16 cellular contexts compared by ENCODE assay signal in the genomic region with DNA sequence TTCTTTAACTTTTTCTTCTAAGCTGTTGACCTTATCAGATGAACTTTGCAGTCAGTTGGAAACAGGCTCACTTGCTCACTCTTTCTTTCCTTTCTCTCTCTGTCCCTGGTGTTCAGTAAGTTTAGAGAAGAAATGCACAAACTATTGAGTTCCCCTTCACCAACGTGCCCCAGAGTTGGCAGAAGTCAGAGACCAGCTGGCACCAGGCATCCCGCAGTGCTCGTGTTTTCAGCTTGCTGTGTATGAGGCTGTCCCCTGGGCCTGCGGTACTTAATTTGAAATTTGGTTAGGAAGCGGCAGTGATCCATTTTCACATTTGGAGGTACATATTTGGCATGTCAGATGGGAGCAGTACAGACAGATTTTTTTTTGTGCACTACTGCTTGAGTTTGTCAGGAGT.
A peak's percentile ranks its signal among the peaks of the same experiment; 100 is the strongest.
DNase-seq lines count a peak whose midpoint lies in the region; ATAC-seq and TF ChIP-seq lines count a peak whose summit lies in the region.
"Had no signal": no experiment of that assay in that cellular context is flagged by ENCODE, and none has a peak within 500 bp of the region (broad histone marks: within the 10 kb centered on the region; RNA-seq: fewer than 3 reads in every experiment).

No MANE protein-coding gene starts in this region.

- ATAC-seq in SK-N-SH treated with all-trans-retinoic acid at 6 μM for 48 hours (peak; percentile 59), HG02610 (IDR thresholded peaks at IDR 0.05; ENCODE audit: unreplicated experiment) (no peak)
- ATAC-seq: activated CD4-positive, alpha-beta T cell treated with anti-CD3 and anti-CD28 coated beads for 36 hours; HCT116; left colon had no signal

- DNase-seq in DMS 273 (lab: John Stamatoyannopoulos, UW; ENCODE audit: unreplicated experiment) = peak; percentile 87
- peak; percentile 82 for DNase-seq in NCI-H1694 treated with DMSO at 0.1 percent for 48 hours (lab: John Stamatoyannopoulos, UW)
- DNase-seq in myocyte (ENCODE audit: low read depth) = peak; percentile 83
- no peak for DNase-seq in activated CD4-positive, alpha-beta T cell treated with anti-CD3 and anti-CD28 coated beads, Interleukin-2, amount 50 U/mL, for 4 hours
- DNase-seq in activated effector memory CD4-positive, alpha-beta T cell treated with Interleukin-2 at 50 U/mL for 16 hours = no peak
- DNase-seq in activated CD4-positive, CD25-positive, alpha-beta regulatory T cell (lab: John Stamatoyannopoulos, UW) = no peak
- DNase-seq: activated CD4-positive, alpha-beta T cell treated with anti-CD3 and anti-CD28 coated beads for 36 hours; left colon; MM.1S; NCI-H2227 treated with DMSO at 0.1 percent for 48 hours; ovary; stimulated activated CD4-positive, alpha-beta T cell treated with anti-CD3 and anti-CD28 coated beads, Interleukin-4, amount 100 ng/mL, for 1 hour; T1000 had no signal

TF ChIP-seq in SK-N-SH treated with all-trans-retinoic acid at 6 μM for 48 hours, 23 proteins besides CTCF, POLR2A, EP300 and RAD21:
- TF ChIP-seq GLIS3 (CRISPR knock-in tag; IDR thresholded peaks at IDR 0.05) (no peak), ESRRG (CRISPR knock-in tag; IDR thresholded peaks at IDR 0.05) (no peak), ZC3H10 (CRISPR knock-in tag; IDR thresholded peaks at IDR 0.05) (no peak), TOX (CRISPR knock-in tag; IDR thresholded peaks at IDR 0.05; ENCODE audit: borderline replicate concordance) (no peak), CSRNP3 (CRISPR knock-in tag; IDR thresholded peaks at IDR 0.05) (no peak), TCF4 (CRISPR knock-in tag; IDR thresholded peaks at IDR 0.05; ENCODE audit: borderline replicate concordance) (no peak), ZFP3 (CRISPR knock-in tag; IDR thresholded peaks at IDR 0.05) (no peak), OSR1 (CRISPR knock-in tag; IDR thresholded peaks at IDR 0.05) (no peak)

Comparison
In these comparisons a context has a peak if more than half of its experiments do, and no peak if none do; other contexts are left out.
1. DNase-seq: peak in DMS 273 (single experiment), NCI-H1694 treated with DMSO at 0.1 percent for 48 hours (single experiment) and myocyte (single experiment); none in activated CD4-positive, alpha-beta T cell treated with anti-CD3 and anti-CD28 coated beads, Interleukin-2, amount 50 U/mL, for 4 hours (0 of 2), activated effector memory CD4-positive, alpha-beta T cell treated with Interleukin-2 at 50 U/mL for 16 hours (single experiment) and activated CD4-positive, CD25-positive, alpha-beta regulatory T cell (0 of 4).